In genomic region chr13:99312493-99312883, GRCh38 we compare ENCODE assay signal across 8 cellular contexts. TPM values are rescaled to one million over a fixed set of nuclear protein-coding genes. Genes with fewer than 3 reads are reported as not detected.
DNase-seq lines count a peak whose midpoint lies in the region; ATAC-seq and TF ChIP-seq lines count a peak whose summit lies in the region.

No MANE protein-coding gene starts in this region.

- H3K4me3 ChIP-seq in AG09309 (ENCODE audit: control insufficient read depth, low read depth, low read length) (no peak overlapping the region), HCT116 (replicated peaks in 1 of 2; ENCODE audit: low read depth in 1 of 2, low read length in 2 of 2) (no peak overlapping the region), adipocyte (ENCODE audit: low read length) (no peak overlapping the region), tibial nerve (no peak overlapping the region)

- no peak overlapping the region for H2AFZ ChIP-seq in HCT116 (ENCODE audit: low read depth, low read length, poor library complexity, severe bottlenecking)

- peaks cover 28% of the 10 kb centered on the region; the same call in 1 of the 2 replicates for H3K79me2 ChIP-seq in HCT116 (ENCODE audit: insufficient read depth, low read length)

- peak; percentile 90 to 94 for TF ChIP-seq EP300 in tibial nerve (IDR thresholded peaks at IDR 0.05)

- BruUV-seq in HCT116 (replicated peaks; lab: Mats Ljungman, UMichigan): no TSS peak

- ATAC-seq in HCT116: no peak
- ATAC-seq in HG02852 (IDR thresholded peaks at IDR 0.05; ENCODE audit: unreplicated experiment): no peak
- no peak for ATAC-seq in GM18511 (IDR thresholded peaks at IDR 0.05; ENCODE audit: unreplicated experiment)

- 0 out of 4 replicates have a peak, but pooled peaks cover 0 to 6% of the 10 kb centered on the region in 2 experiments for H3K36me3 ChIP-seq in HCT116 (ENCODE audit: control insufficient read depth in 1 of 2, insufficient read depth in 2 of 2, low read length in 2 of 2)
- H3K36me3 ChIP-seq in adipocyte (ENCODE audit: control insufficient read depth, insufficient read depth, low read length, severe bottlenecking): peaks cover 3% of the 10 kb centered on the region
- no peaks in the 10 kb centered on the region for H3K36me3 ChIP-seq in tibial nerve

- H3K9me3 ChIP-seq in HCT116 (ENCODE audit: control insufficient read depth in 1 of 2, insufficient read depth in 1 of 2, low read depth in 1 of 2, low read length in 2 of 2): no peaks in the 10 kb centered on the region
- H3K9me3 ChIP-seq in adipocyte (ENCODE audit: control insufficient read depth, low read length): no peaks in the 10 kb centered on the region
- H3K9me3 ChIP-seq in tibial nerve: no peaks in the 10 kb centered on the region

- TF ChIP-seq CTCF in AG09309 (IDR thresholded peaks at IDR 0.05; ENCODE audit: control insufficient read depth, insufficient read depth, low read depth, low read length, missing control alignments): no peak
- no peak for TF ChIP-seq CTCF in HCT116 (IDR thresholded peaks at IDR 0.05 in 2 of 3, conservative IDR thresholded peaks at IDR 0.05 in 1 of 3; ENCODE audit: borderline replicate concordance in 1 of 3, insufficient read depth in 1 of 3, low read depth in 2 of 3, low read length in 2 of 3)
- TF ChIP-seq CTCF in tibial nerve (IDR thresholded peaks at IDR 0.05): no peak

- RAD21 ChIA-PET in HCT116 (lab: Charles Lee; ENCODE audit: low non-redundant PET in 1 of 2, low total read pairs in 2 of 2, uncharacterized antibody in 2 of 2, unreplicated experiment in 2 of 2): no interaction called here

- no peak overlapping the region for H3K27ac ChIP-seq in HCT116 (ENCODE audit: low read depth, low read length)
- H3K27ac ChIP-seq in tibial nerve: peak overlapping the region in 3 of 4 donors; percentile 41 to 81 (median 76)

- DNase-seq in AG09309 (ENCODE audit: low read depth) (peak; percentile 98), HCT116 (ENCODE audit: low read depth, low spot score) (no peak), adipocyte (ENCODE audit: low read depth) (peak; percentile 96), kidney glomerular epithelial cell (lab: John Stamatoyannopoulos, UW) (peak; percentile 26), tibial nerve (ENCODE audit: low spot score in 2 of 2) (peak; percentile 59 to 81), NCI-H1930 (lab: John Stamatoyannopoulos, UW) (no peak)

- intact Hi-C loops in HCT116 (cut with micrococcal nuclease): no loop called here

- 63% methylated on average over 7 of the region's 7 CpGs for WGBS in tibial nerve, 2 donors

- no peaks in the 10 kb centered on the region for H4K20me1 ChIP-seq in HCT116 (ENCODE audit: insufficient read depth)

- TF ChIP-seq RAD21 in HCT116 (IDR thresholded peaks at IDR 0.05; ENCODE audit: low read depth): no peak

- H3K9ac ChIP-seq in HCT116 (ENCODE audit: low read length): no peak overlapping the region
- H3K9ac ChIP-seq in adipocyte (ENCODE audit: low read length): no peak overlapping the region

- H3K27me3 ChIP-seq in HCT116 (ENCODE audit: insufficient read depth, low read length) (no peaks in the 10 kb centered on the region), adipocyte (replicated peaks; ENCODE audit: control insufficient read depth, insufficient read depth, low read length) (no peaks in the 10 kb centered on the region), tibial nerve (no peaks in the 10 kb centered on the region)

- CTCF ChIA-PET in HCT116 (lab: Charles Lee): no interaction called here

- POLR2A ChIA-PET in HCT116 (lab: Charles Lee): interaction anchor here (1.0 kb wide), 1 partner anchor 10 kb away, joined by 3 read pairs; no protein-coding TSS in a partner anchor

- H3K4me1 ChIP-seq in HCT116 (ENCODE audit: control insufficient read depth in 1 of 2, insufficient read depth in 2 of 2, low read length in 2 of 2): peaks cover 74 to 95% of the 10 kb centered on the region in 2 experiments
- H3K4me1 ChIP-seq in adipocyte (ENCODE audit: control insufficient read depth, insufficient read depth, low read length): peaks cover 50% of the 10 kb centered on the region
- peaks cover 0 to 37% (median 8%) of the 10 kb centered on the region in 4 donors for H3K4me1 ChIP-seq in tibial nerve

- TF ChIP-seq POLR2A in HCT116 (IDR thresholded peaks at IDR 0.05; ENCODE audit: borderline replicate concordance, extremely low read depth, insufficient read depth, insufficient read length): no peak
- TF ChIP-seq POLR2A in tibial nerve (IDR thresholded peaks at IDR 0.05): no peak

- peak overlapping the region; percentile 40; the same call in 1 of the 2 replicates for H3K4me2 ChIP-seq in HCT116 (ENCODE audit: low read length)

- H3K9me2 ChIP-seq in HCT116 (ENCODE audit: insufficient read depth): no peaks in the 10 kb centered on the region

TF ChIP-seq in HCT116, 20 proteins besides CTCF, POLR2A, EP300 and RAD21:
- TF ChIP-seq FOSL1 (IDR thresholded peaks at IDR 0.05; ENCODE audit: low read depth) (no peak), SIN3A (IDR thresholded peaks at IDR 0.05; ENCODE audit: low read depth) (no peak), YY1 (IDR thresholded peaks at IDR 0.05; ENCODE audit: extremely low read depth, insufficient replicate concordance, low read depth, low read length) (no peak), SRF (IDR thresholded peaks at IDR 0.05; ENCODE audit: low read depth) (no peak)
- TF ChIP-seq, protein P1, sequence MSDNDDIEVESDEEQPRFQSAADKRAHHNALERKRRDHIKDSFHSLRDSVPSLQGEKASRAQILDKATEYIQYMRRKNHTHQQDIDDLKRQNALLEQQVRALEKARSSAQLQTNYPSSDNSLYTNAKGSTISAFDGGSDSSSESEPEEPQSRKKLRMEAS (IDR thresholded peaks at IDR 0.05): no peak

RNA-seq across cellular contexts. Expression of gene GPR183, which starts 5.3 kb away (rescaled TPM):
- total RNA-seq in HCT116 (2021; ENCODE audit: unreplicated experiment) (0.30 TPM), tibial nerve (10 to 100 TPM in 3 of 4 donors, 1 to 10 TPM in 1; 6.3 to 20.4 (median 13.1) TPM)
- 0.13 and 0.19 TPM in 2 replicates for polyA plus RNA-seq in HCT116 (2012)

RNA-seq across cellular contexts. Expression of gene GPR18, which starts 54.3 kb away (rescaled TPM):
- total RNA-seq in HCT116 (2021; ENCODE audit: unreplicated experiment) (not detected), tibial nerve (not detected)
- 0.05 and 0.09 TPM in 2 replicates for polyA plus RNA-seq in HCT116 (2012)

Comparison
In these comparisons a context has a peak if more than half of its experiments do, and no peak if none do; other contexts are left out.
1. DNase-seq: peak in AG09309 (single experiment), adipocyte (single experiment), kidney glomerular epithelial cell (single experiment) and tibial nerve (2 of 2); none in HCT116 (single experiment) and NCI-H1930 (0 of 2).